ENCODE assay signal across 8 cellular contexts in genomic region chr11:12195773-12196172, GRCh38.
A peak's percentile ranks its signal among the peaks of the same experiment; 100 is the strongest.
DNase-seq lines count a peak whose midpoint lies in the region; ATAC-seq lines count a peak whose summit lies in the region.

No MANE protein-coding gene starts in this region.

- DNase-seq in NK-92 treated with Interleukin-12 subunit alpha and Interleukin-12 subunit beta, amount 100 ng/mL, for 24 hours (lab: John Stamatoyannopoulos, UW): peak; percentile 60
- DNase-seq in NK-92 (lab: John Stamatoyannopoulos, UW; ENCODE audit: unreplicated experiment) (no peak), cerebellum (ENCODE audit: low spot score) (no peak), SW480 (ENCODE audit: low spot score) (no peak), DMS53 (lab: John Stamatoyannopoulos, UW) (no peak)
- peak; percentile 34 for DNase-seq in activated naive CD4-positive, alpha-beta T cell treated with anti-CD3 and anti-CD28 coated beads, Interleukin-2, amount 50 U/mL, for 16 hours

- H3K27ac Mint-ChIP-seq in stimulated activated naive CD8-positive, alpha-beta T cell treated with anti-CD3 and anti-CD28 coated beads, Interleukin-15, Interleukin-2, amounts not matched to agents 100 ng/mL and 50 ng/mL, for 24 hours: peak overlapping the region; percentile 98

- H3K4me1 Mint-ChIP-seq in stimulated activated naive CD8-positive, alpha-beta T cell treated with anti-CD3 and anti-CD28 coated beads, Interleukin-15, Interleukin-2, amounts not matched to agents 100 ng/mL and 50 ng/mL, for 24 hours (ENCODE audit: low read depth): peaks cover 82% of the 10 kb centered on the region

- ATAC-seq in HG03558 (IDR thresholded peaks at IDR 0.05; ENCODE audit: extremely low read depth, unreplicated experiment): peak; percentile 78

- H3K27me3 Mint-ChIP-seq in stimulated activated naive CD8-positive, alpha-beta T cell treated with anti-CD3 and anti-CD28 coated beads, Interleukin-15, Interleukin-2, amounts not matched to agents 100 ng/mL and 50 ng/mL, for 24 hours: no peaks in the 10 kb centered on the region

- H3K9me3 Mint-ChIP-seq in stimulated activated naive CD8-positive, alpha-beta T cell treated with anti-CD3 and anti-CD28 coated beads, Interleukin-15, Interleukin-2, amounts not matched to agents 100 ng/mL and 50 ng/mL, for 24 hours: no peaks in the 10 kb centered on the region

- peaks cover 54% of the 10 kb centered on the region for H3K36me3 Mint-ChIP-seq in stimulated activated naive CD8-positive, alpha-beta T cell treated with anti-CD3 and anti-CD28 coated beads, Interleukin-15, Interleukin-2, amounts not matched to agents 100 ng/mL and 50 ng/mL, for 24 hours (ENCODE audit: low read depth)

- H3K4me3 Mint-ChIP-seq in stimulated activated naive CD8-positive, alpha-beta T cell treated with anti-CD3 and anti-CD28 coated beads, Interleukin-15, Interleukin-2, amounts not matched to agents 100 ng/mL and 50 ng/mL, for 24 hours: peak overlapping the region; percentile 97

Comparison
In these comparisons a context has a peak if more than half of its experiments do, and no peak if none do; other contexts are left out.
1. DNase-seq: peak in NK-92 treated with Interleukin-12 subunit alpha and Interleukin-12 subunit beta, amount 100 ng/mL, for 24 hours (single experiment) and activated naive CD4-positive, alpha-beta T cell treated with anti-CD3 and anti-CD28 coated beads, Interleukin-2, amount 50 U/mL, for 16 hours (single experiment); none in NK-92 (single experiment), cerebellum (single experiment), SW480 (single experiment) and DMS53 (single experiment).